Comparison of ENCODE assay signal across 9 cellular contexts in the genomic region with DNA sequence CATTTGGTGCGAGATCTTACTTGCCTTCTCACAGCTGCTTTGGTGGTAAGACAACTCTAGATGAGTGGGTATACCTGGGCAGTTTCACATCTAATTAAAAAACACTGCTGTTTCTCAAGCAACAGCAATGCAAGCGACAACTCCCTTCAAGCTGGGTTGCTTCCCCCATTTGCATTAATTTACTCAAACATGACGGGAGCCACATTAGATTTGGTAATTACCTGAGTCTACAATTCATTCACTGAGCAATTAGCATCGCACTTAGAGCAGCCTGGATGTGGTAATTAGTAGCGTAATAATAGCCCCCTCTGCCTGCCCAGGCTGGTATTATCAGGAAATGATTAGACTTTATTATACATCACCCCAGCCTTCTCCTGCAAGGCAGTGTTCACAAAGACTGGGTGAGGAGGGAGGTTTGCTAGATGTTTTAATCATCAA.
DNase-seq lines count a peak whose midpoint lies in the region; ATAC-seq and TF ChIP-seq lines count a peak whose summit lies in the region.
"Had no signal": no experiment of that assay in that cellular context is flagged by ENCODE, and none has a peak within 500 bp of the region (broad histone marks: within the 10 kb centered on the region; RNA-seq: fewer than 3 reads in every experiment).

No MANE protein-coding gene starts in this region.

- H3K27me3 ChIP-seq in HCT116 (ENCODE audit: insufficient read depth, low read length), result peaks cover 14% of the 10 kb centered on the region
- H3K27me3 ChIP-seq in tibial nerve, result no peaks in the 10 kb centered on the region
- H3K27me3 ChIP-seq: SJCRH30 had no signal

- CTCF ChIA-PET in HCT116 (lab: Charles Lee), result interaction anchor here (2.0 to 3.3 kb wide), 2 partner anchors 13 to 274 kb away, joined by 6 to 18 read pairs; no protein-coding TSS in a partner anchor

- intact Hi-C loops in HCT116 (cut with micrococcal nuclease), result loop anchor here (5.0 kb wide), 1 partner anchor 280 kb away; no protein-coding TSS in a partner anchor
- intact Hi-C loops in activated T-helper 1 cell treated with anti-CD3 and anti-CD28 coated beads, Interleukin-12 subunit alpha, Interleukin-12 subunit beta, Interleukin-2, Interleukin-4 antibody, amounts not matched to agents 30 ng/mL and 10 ng/mL and 1 ng/mL, durations not matched to agents 14 hours and 24 hours and 36 hours (cut with micrococcal nuclease), result no loop called here

- H3K27ac Mint-ChIP-seq in stimulated activated effector memory CD8-positive, alpha-beta T cell treated with anti-CD3 and anti-CD28 coated beads, Interleukin-12 subunit alpha, Interleukin-12 subunit beta, amount 100 ng/mL, for 72 hours, result no peak overlapping the region
- H3K27ac Mint-ChIP-seq in activated T-helper 1 cell treated with anti-CD3 and anti-CD28 coated beads, Interleukin-12 subunit alpha, Interleukin-12 subunit beta, Interleukin-2, Interleukin-4 antibody, amounts not matched to agents 30 ng/mL and 10 ng/mL and 1 ng/mL, durations not matched to agents 14 hours and 24 hours and 36 hours, result no peak overlapping the region

- no TSS peak for BruUV-seq in HCT116 (replicated peaks; lab: Mats Ljungman, UMichigan)

- ATAC-seq in HCT116, result peak; percentile 89
- peak; percentile 42 for ATAC-seq in stimulated activated effector memory CD8-positive, alpha-beta T cell treated with anti-CD3 and anti-CD28 coated beads, Interleukin-12 subunit alpha, Interleukin-12 subunit beta, amount 100 ng/mL, for 72 hours

- H3K36me3 ChIP-seq in HCT116 (ENCODE audit: control insufficient read depth in 1 of 2, insufficient read depth in 2 of 2, low read length in 2 of 2) (no peaks in the 10 kb centered on the region), tibial nerve (no peaks in the 10 kb centered on the region)
- H3K36me3 ChIP-seq: SJCRH30 had no signal

- H3K4me3 ChIP-seq in GM12875 (ENCODE audit: low read depth, low read length), result no peak overlapping the region
- H3K4me3 ChIP-seq in HCT116 (replicated peaks in 1 of 2; ENCODE audit: low read depth in 1 of 2, low read length in 2 of 2), result no peak overlapping the region
- H3K4me3 ChIP-seq in tibial nerve, result no peak overlapping the region
- H3K4me3 ChIP-seq: SJCRH30 had no signal

- H3K9me3 ChIP-seq in HCT116 (ENCODE audit: control insufficient read depth in 1 of 2, insufficient read depth in 1 of 2, low read depth in 1 of 2, low read length in 2 of 2), result no peaks in the 10 kb centered on the region
- H3K9me3 ChIP-seq in tibial nerve, result no peaks in the 10 kb centered on the region
- H3K9me3 ChIP-seq: SJCRH30 had no signal

- peaks cover 11% of the 10 kb centered on the region for H3K27me3 Mint-ChIP-seq in activated T-helper 1 cell treated with anti-CD3 and anti-CD28 coated beads, Interleukin-12 subunit alpha, Interleukin-12 subunit beta, Interleukin-2, Interleukin-4 antibody, amounts not matched to agents 30 ng/mL and 10 ng/mL and 1 ng/mL, durations not matched to agents 14 hours and 24 hours and 36 hours (ENCODE audit: insufficient read depth)

- H3K27ac ChIP-seq in HCT116 (ENCODE audit: low read depth, low read length) (no peak overlapping the region), tibial nerve (no peak overlapping the region)
- H3K27ac ChIP-seq: SJCRH30 had no signal

- no peak overlapping the region for H3K4me2 ChIP-seq in HCT116 (ENCODE audit: low read length)

- H3K36me3 Mint-ChIP-seq in stimulated activated effector memory CD8-positive, alpha-beta T cell treated with anti-CD3 and anti-CD28 coated beads, Interleukin-12 subunit alpha, Interleukin-12 subunit beta, amount 100 ng/mL, for 72 hours, result no peaks in the 10 kb centered on the region
- H3K36me3 Mint-ChIP-seq in activated T-helper 1 cell treated with anti-CD3 and anti-CD28 coated beads, Interleukin-12 subunit alpha, Interleukin-12 subunit beta, Interleukin-2, Interleukin-4 antibody, amounts not matched to agents 30 ng/mL and 10 ng/mL and 1 ng/mL, durations not matched to agents 14 hours and 24 hours and 36 hours (ENCODE audit: low read depth), result no peaks in the 10 kb centered on the region

- no peaks in the 10 kb centered on the region for H3K9me3 Mint-ChIP-seq in stimulated activated effector memory CD8-positive, alpha-beta T cell treated with anti-CD3 and anti-CD28 coated beads, Interleukin-12 subunit alpha, Interleukin-12 subunit beta, amount 100 ng/mL, for 72 hours
- no peaks in the 10 kb centered on the region for H3K9me3 Mint-ChIP-seq in activated T-helper 1 cell treated with anti-CD3 and anti-CD28 coated beads, Interleukin-12 subunit alpha, Interleukin-12 subunit beta, Interleukin-2, Interleukin-4 antibody, amounts not matched to agents 30 ng/mL and 10 ng/mL and 1 ng/mL, durations not matched to agents 14 hours and 24 hours and 36 hours

- H3K9me2 ChIP-seq in HCT116 (ENCODE audit: insufficient read depth), result no peaks in the 10 kb centered on the region

- WGBS in tibial nerve, 2 donors, result 25 to 30% methylated on average over 5 of the region's 5 CpGs

- no peaks in the 10 kb centered on the region for H4K20me1 ChIP-seq in HCT116 (ENCODE audit: insufficient read depth)

- in situ Hi-C loops in GM13977 (cut with MboI; ENCODE audit: low pct_unique_long_range_greater_than_20kb, low sequenced_read_pairs, unreplicated experiment), result no loop called here

- TF ChIP-seq RAD21 in HCT116 (IDR thresholded peaks at IDR 0.05; ENCODE audit: low read depth), result peak; percentile 51

- no peak overlapping the region for H3K9ac ChIP-seq in HCT116 (ENCODE audit: low read length)

- DNase-seq in HCT116 (ENCODE audit: low read depth, low spot score) (no peak), NCI-H2081 treated with DMSO at 0.1 percent for 48 hours (lab: John Stamatoyannopoulos, UW) (peak; percentile 50), GM13977 (ENCODE audit: low spot score) (no peak), tibial nerve (ENCODE audit: low spot score in 2 of 2) (no peak)
- DNase-seq in central memory CD4-positive, alpha-beta T cell, result peak; percentile 1
- DNase-seq in stimulated activated effector memory CD8-positive, alpha-beta T cell treated with anti-CD3 and anti-CD28 coated beads, Interleukin-12 subunit alpha, Interleukin-12 subunit beta, amount 100 ng/mL, for 72 hours (ENCODE audit: low spot score in 2 of 2), result no peak
- DNase-seq in activated T-helper 1 cell treated with anti-CD3 and anti-CD28 coated beads, Interleukin-12 subunit alpha, Interleukin-12 subunit beta, Interleukin-2, Interleukin-4 antibody, amounts not matched to agents 30 ng/mL and 10 ng/mL and 1 ng/mL, durations not matched to agents 14 hours and 24 hours and 36 hours (ENCODE audit: low spot score), result no peak

- no peak overlapping the region for H3K4me3 Mint-ChIP-seq in stimulated activated effector memory CD8-positive, alpha-beta T cell treated with anti-CD3 and anti-CD28 coated beads, Interleukin-12 subunit alpha, Interleukin-12 subunit beta, amount 100 ng/mL, for 72 hours
- H3K4me3 Mint-ChIP-seq in activated T-helper 1 cell treated with anti-CD3 and anti-CD28 coated beads, Interleukin-12 subunit alpha, Interleukin-12 subunit beta, Interleukin-2, Interleukin-4 antibody, amounts not matched to agents 30 ng/mL and 10 ng/mL and 1 ng/mL, durations not matched to agents 14 hours and 24 hours and 36 hours, result no peak overlapping the region

- no peak overlapping the region for H2AFZ ChIP-seq in HCT116 (ENCODE audit: low read depth, low read length, poor library complexity, severe bottlenecking)

- no peaks in the 10 kb centered on the region for H3K79me2 ChIP-seq in HCT116 (ENCODE audit: insufficient read depth, low read length)

- no peaks in the 10 kb centered on the region for H3K4me1 ChIP-seq in HCT116 (ENCODE audit: control insufficient read depth in 1 of 2, insufficient read depth in 2 of 2, low read length in 2 of 2)
- no peaks in the 10 kb centered on the region for H3K4me1 ChIP-seq in tibial nerve
- H3K4me1 ChIP-seq: SJCRH30 had no signal

- RAD21 ChIA-PET in HCT116 (lab: Charles Lee; ENCODE audit: low non-redundant PET in 1 of 2, low total read pairs in 2 of 2, uncharacterized antibody in 2 of 2, unreplicated experiment in 2 of 2), result no interaction called here

- TF ChIP-seq EP300 in tibial nerve (IDR thresholded peaks at IDR 0.05), result no peak

- H3K4me1 Mint-ChIP-seq in stimulated activated effector memory CD8-positive, alpha-beta T cell treated with anti-CD3 and anti-CD28 coated beads, Interleukin-12 subunit alpha, Interleukin-12 subunit beta, amount 100 ng/mL, for 72 hours, result no peaks in the 10 kb centered on the region
- H3K4me1 Mint-ChIP-seq in activated T-helper 1 cell treated with anti-CD3 and anti-CD28 coated beads, Interleukin-12 subunit alpha, Interleukin-12 subunit beta, Interleukin-2, Interleukin-4 antibody, amounts not matched to agents 30 ng/mL and 10 ng/mL and 1 ng/mL, durations not matched to agents 14 hours and 24 hours and 36 hours (ENCODE audit: low read depth), result peaks cover 5% of the 10 kb centered on the region

- POLR2A ChIA-PET in HCT116 (lab: Charles Lee), result no interaction called here

- peak; percentile 38; the same call in 1 of the 2 replicates for TF ChIP-seq CTCF in GM12875 (IDR thresholded peaks at IDR 0.05; ENCODE audit: borderline replicate concordance, insufficient read depth, low read depth, low read length)
- peak; percentile 53 to 60 (median 54); a peak in 5 of 6 replicates for TF ChIP-seq CTCF in HCT116 (IDR thresholded peaks at IDR 0.05 in 2 of 3, conservative IDR thresholded peaks at IDR 0.05 in 1 of 3; ENCODE audit: borderline replicate concordance in 1 of 3, insufficient read depth in 1 of 3, low read depth in 2 of 3, low read length in 2 of 3)
- no peak for TF ChIP-seq CTCF in GM13977 (IDR thresholded peaks at IDR 0.05; ENCODE audit: extremely low read depth, insufficient read depth, missing control alignments)
- peak in 2 of 5 experiments; percentile 15 to 24 for TF ChIP-seq CTCF in tibial nerve (IDR thresholded peaks at IDR 0.05)

- TF ChIP-seq POLR2A in HCT116 (IDR thresholded peaks at IDR 0.05; ENCODE audit: borderline replicate concordance, extremely low read depth, insufficient read depth, insufficient read length) (no peak), tibial nerve (IDR thresholded peaks at IDR 0.05) (no peak)

TF ChIP-seq in HCT116, 20 proteins besides CTCF, POLR2A, EP300 and RAD21:
- TF ChIP-seq CBX3 (IDR thresholded peaks at IDR 0.05; ENCODE audit: low read depth), result no peak
- TF ChIP-seq, protein P1, sequence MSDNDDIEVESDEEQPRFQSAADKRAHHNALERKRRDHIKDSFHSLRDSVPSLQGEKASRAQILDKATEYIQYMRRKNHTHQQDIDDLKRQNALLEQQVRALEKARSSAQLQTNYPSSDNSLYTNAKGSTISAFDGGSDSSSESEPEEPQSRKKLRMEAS (IDR thresholded peaks at IDR 0.05), result 0 out of 2 replicates have a peak, but pooled peaks have one; percentile 13

Comparison
In these comparisons a context has a peak if more than half of its experiments do, and no peak if none do; other contexts are left out.
1. DNase-seq: peak in NCI-H2081 treated with DMSO at 0.1 percent for 48 hours (single experiment) and central memory CD4-positive, alpha-beta T cell (single experiment); none in HCT116 (single experiment), stimulated activated effector memory CD8-positive, alpha-beta T cell treated with anti-CD3 and anti-CD28 coated beads, Interleukin-12 subunit alpha, Interleukin-12 subunit beta, amount 100 ng/mL, for 72 hours (0 of 2), GM13977 (single experiment), activated T-helper 1 cell treated with anti-CD3 and anti-CD28 coated beads, Interleukin-12 subunit alpha, Interleukin-12 subunit beta, Interleukin-2, Interleukin-4 antibody, amounts not matched to agents 30 ng/mL and 10 ng/mL and 1 ng/mL, durations not matched to agents 14 hours and 24 hours and 36 hours (single experiment) and tibial nerve (0 of 2).